Comparison of ENCODE assay signal across 1 cellular context in genomic region chr1:99748419-99748818, GRCh38.
TF ChIP-seq lines count a peak whose summit lies in the region.

No MANE protein-coding gene starts in this region.

TF ChIP-seq in HCT116, 20 proteins besides CTCF, POLR2A, EP300 and RAD21 (continued from another document):
- TF ChIP-seq, protein P1, sequence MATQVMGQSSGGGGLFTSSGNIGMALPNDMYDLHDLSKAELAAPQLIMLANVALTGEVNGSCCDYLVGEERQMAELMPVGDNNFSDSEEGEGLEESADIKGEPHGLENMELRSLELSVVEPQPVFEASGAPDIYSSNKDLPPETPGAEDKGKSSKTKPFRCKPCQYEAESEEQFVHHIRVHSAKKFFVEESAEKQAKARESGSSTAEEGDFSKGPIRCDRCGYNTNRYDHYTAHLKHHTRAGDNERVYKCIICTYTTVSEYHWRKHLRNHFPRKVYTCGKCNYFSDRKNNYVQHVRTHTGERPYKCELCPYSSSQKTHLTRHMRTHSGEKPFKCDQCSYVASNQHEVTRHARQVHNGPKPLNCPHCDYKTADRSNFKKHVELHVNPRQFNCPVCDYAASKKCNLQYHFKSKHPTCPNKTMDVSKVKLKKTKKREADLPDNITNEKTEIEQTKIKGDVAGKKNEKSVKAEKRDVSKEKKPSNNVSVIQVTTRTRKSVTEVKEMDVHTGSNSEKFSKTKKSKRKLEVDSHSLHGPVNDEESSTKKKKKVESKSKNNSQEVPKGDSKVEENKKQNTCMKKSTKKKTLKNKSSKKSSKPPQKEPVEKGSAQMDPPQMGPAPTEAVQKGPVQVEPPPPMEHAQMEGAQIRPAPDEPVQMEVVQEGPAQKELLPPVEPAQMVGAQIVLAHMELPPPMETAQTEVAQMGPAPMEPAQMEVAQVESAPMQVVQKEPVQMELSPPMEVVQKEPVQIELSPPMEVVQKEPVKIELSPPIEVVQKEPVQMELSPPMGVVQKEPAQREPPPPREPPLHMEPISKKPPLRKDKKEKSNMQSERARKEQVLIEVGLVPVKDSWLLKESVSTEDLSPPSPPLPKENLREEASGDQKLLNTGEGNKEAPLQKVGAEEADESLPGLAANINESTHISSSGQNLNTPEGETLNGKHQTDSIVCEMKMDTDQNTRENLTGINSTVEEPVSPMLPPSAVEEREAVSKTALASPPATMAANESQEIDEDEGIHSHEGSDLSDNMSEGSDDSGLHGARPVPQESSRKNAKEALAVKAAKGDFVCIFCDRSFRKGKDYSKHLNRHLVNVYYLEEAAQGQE (IDR thresholded peaks at IDR 0.05; ENCODE audit: low read depth): no peak
- TF ChIP-seq SRF (IDR thresholded peaks at IDR 0.05; ENCODE audit: low read depth): 0 out of 2 replicates have a peak, but pooled peaks have one; percentile 47
- no peak for TF ChIP-seq CBX3 (IDR thresholded peaks at IDR 0.05; ENCODE audit: low read depth)
- peak; percentile 29; the same call in 1 of the 2 replicates for TF ChIP-seq SP1 (IDR thresholded peaks at IDR 0.05; ENCODE audit: low read depth)
TF ChIP-seq in HCT116: peak in this region for 4.
